In the genomic region with DNA sequence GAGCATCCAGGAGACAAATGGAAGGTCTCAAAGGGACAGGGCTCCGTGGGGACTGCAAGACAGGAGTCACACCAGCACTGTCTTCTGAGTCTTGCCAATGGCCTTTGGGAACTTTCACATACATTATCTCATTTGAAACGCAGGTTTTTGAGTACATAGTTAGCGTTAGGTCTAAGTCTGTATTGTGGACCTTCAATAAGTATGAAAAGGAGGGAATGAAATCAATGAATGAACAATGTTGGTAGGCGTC, we compare ENCODE assay signal across 9 cellular contexts. TPM values are rescaled to one million over a fixed set of nuclear protein-coding genes. Genes with fewer than 3 reads are reported as not detected.
A peak's percentile ranks its signal among the peaks of the same experiment; 100 is the strongest.
DNase-seq lines count a peak whose midpoint lies in the region; ATAC-seq and TF ChIP-seq lines count a peak whose summit lies in the region.
"Had no signal": no experiment of that assay in that cellular context is flagged by ENCODE, and none has a peak within 500 bp of the region (broad histone marks: within the 10 kb centered on the region; RNA-seq: fewer than 3 reads in every experiment).

No MANE protein-coding gene starts in this region.

- H3K4me3 ChIP-seq in DND-41 (ENCODE audit: low read depth in 1 of 2, low read length in 2 of 2) (peak overlapping the region in 1 of 2 experiments; percentile 90; a peak in 3 of 4 replicates), SJCRH30 (peak overlapping the region; percentile 82), foreskin fibroblast (ENCODE audit: low read depth in 1 of 2, low read length in 2 of 2) (peak overlapping the region; percentile 82 to 90), gastrocnemius medialis (peak overlapping the region; percentile 68 to 75 (median 71))

- peak overlapping the region; percentile 76 for H2AFZ ChIP-seq in DND-41 (ENCODE audit: low read depth, low read length)

- POLR2A ChIA-PET in activated CD4-positive, alpha-beta memory T cell treated with anti-CD3 and anti-CD28 coated beads, Interleukin-2, amount 10 ng/mL, durations not matched to agents 7 days and 5 days (lab: Charles Lee): interaction anchor here (1.0 to 4.0 kb wide), 10 partner anchors 10 to 455 kb away, joined by 3 to 28 read pairs (median 8); partner anchors contain the start of genes IRGM, RBM22 and SMIM3

- no peaks in the 10 kb centered on the region for H3K9me3 ChIP-seq in DND-41 (ENCODE audit: insufficient read depth, low read length, severe bottlenecking)
- no peaks in the 10 kb centered on the region for H3K9me3 ChIP-seq in SJCRH30 (replicated peaks)
- H3K9me3 ChIP-seq in gastrocnemius medialis: no peaks in the 10 kb centered on the region

- DNase-seq in DND-41 (no peak), SJCRH30 (no peak), foreskin fibroblast (no peak), gastrocnemius medialis (no peak), dermis blood vessel endothelial cell (no peak), superior temporal gyrus (ENCODE audit: extremely low spot score) (no peak), H4 (ENCODE audit: low spot score) (no peak)
- DNase-seq in activated CD4-positive, alpha-beta memory T cell treated with anti-CD3 and anti-CD28 coated beads, Interleukin-2, amount 10 ng/mL, durations not matched to agents 7 days and 5 days: no peak

- peaks cover 2% of the 10 kb centered on the region; the same call in 1 of the 2 replicates for H4K20me1 ChIP-seq in DND-41 (ENCODE audit: insufficient read depth, low read length)

- ATAC-seq in DND-41 (ENCODE audit: insufficient read depth, low read depth) (no peak), gastrocnemius medialis (no peak)

- H3K9ac ChIP-seq in DND-41 (ENCODE audit: low read depth, low read length): peak overlapping the region; percentile 79

- H3K9me3 Mint-ChIP-seq in activated CD4-positive, alpha-beta memory T cell treated with anti-CD3 and anti-CD28 coated beads, Interleukin-2, amount 10 ng/mL, durations not matched to agents 7 days and 5 days: no peaks in the 10 kb centered on the region
- H3K9me3 Mint-ChIP-seq: activated CD4-positive, alpha-beta memory T cell treated with anti-CD3 and anti-CD28 coated beads for 36 hours had no signal

- TF ChIP-seq POLR2A in gastrocnemius medialis (IDR thresholded peaks at IDR 0.05): no peak

- H3K27ac ChIP-seq in DND-41 (ENCODE audit: low read length) (peak overlapping the region; percentile 89), SJCRH30 (peak overlapping the region; percentile 85), gastrocnemius medialis (peak overlapping the region; percentile 95 to 97 (median 96))

- H3K4me1 ChIP-seq in DND-41 (ENCODE audit: insufficient read depth, low read length) (peaks cover 23% of the 10 kb centered on the region), SJCRH30 (peaks cover 5% of the 10 kb centered on the region; the same call in 1 of the 2 replicates), gastrocnemius medialis (peaks cover 16 to 27% of the 10 kb centered on the region in 2 donors)

- peaks cover 34% of the 10 kb centered on the region for H3K4me1 Mint-ChIP-seq in activated CD4-positive, alpha-beta memory T cell treated with anti-CD3 and anti-CD28 coated beads, Interleukin-2, amount 10 ng/mL, durations not matched to agents 7 days and 5 days

- no peaks in the 10 kb centered on the region for H3K27me3 Mint-ChIP-seq in activated CD4-positive, alpha-beta memory T cell treated with anti-CD3 and anti-CD28 coated beads, Interleukin-2, amount 10 ng/mL, durations not matched to agents 7 days and 5 days

- H3K4me2 ChIP-seq in DND-41 (ENCODE audit: insufficient read depth, low read length): peak overlapping the region; percentile 62

- CTCF ChIA-PET in activated CD4-positive, alpha-beta memory T cell treated with anti-CD3 and anti-CD28 coated beads, Interleukin-2, amount 10 ng/mL, durations not matched to agents 7 days and 5 days (lab: Charles Lee): interaction anchor here (1.1 to 3.0 kb wide), 5 partner anchors 20 to 87 kb away, joined by 4 to 24 read pairs (median 9); partner anchors contain the start of genes IRGM and SMIM3

- in situ Hi-C loops in gastrocnemius medialis (cut with MboI; ENCODE audit: low sequenced_read_pairs in 4 of 4): no loop called here

- H3K36me3 Mint-ChIP-seq in activated CD4-positive, alpha-beta memory T cell treated with anti-CD3 and anti-CD28 coated beads, Interleukin-2, amount 10 ng/mL, durations not matched to agents 7 days and 5 days (ENCODE audit: low read depth): peaks cover 25% of the 10 kb centered on the region

- intact Hi-C loops in gastrocnemius medialis (cut with DNase I; ENCODE audit: low total_unique reads): loop anchor here (2.0 to 5.0 kb wide), 3 partner anchors 20 to 402 kb away; partner anchors contain the start of genes RBM22, SMIM3 and TCOF1

- H3K27me3 ChIP-seq in DND-41 (ENCODE audit: insufficient read depth, low read length, poor library complexity) (no peaks in the 10 kb centered on the region), SJCRH30 (no peaks in the 10 kb centered on the region), gastrocnemius medialis (no peaks in the 10 kb centered on the region)

- H3K27ac Mint-ChIP-seq in activated CD4-positive, alpha-beta memory T cell treated with anti-CD3 and anti-CD28 coated beads, Interleukin-2, amount 10 ng/mL, durations not matched to agents 7 days and 5 days: no peak overlapping the region
- H3K27ac Mint-ChIP-seq: activated CD4-positive, alpha-beta memory T cell treated with anti-CD3 and anti-CD28 coated beads for 36 hours had no signal

- TF ChIP-seq CTCF in DND-41 (IDR thresholded peaks at IDR 0.05; ENCODE audit: borderline replicate concordance, extremely low read depth, low read length, poor library complexity, severe bottlenecking) (no peak), foreskin fibroblast (IDR thresholded peaks at IDR 0.05; ENCODE audit: low read depth, low read length) (no peak), gastrocnemius medialis (IDR thresholded peaks at IDR 0.05 in 4 of 5, conservative IDR thresholded peaks at IDR 0.05 in 1 of 5) (no peak)

- peaks cover 41% of the 10 kb centered on the region for H3K79me2 ChIP-seq in DND-41 (ENCODE audit: insufficient read depth, low read length)

- H3K36me3 ChIP-seq in DND-41 (ENCODE audit: insufficient read depth, low read length) (peaks cover 24% of the 10 kb centered on the region), SJCRH30 (peaks cover 13% of the 10 kb centered on the region), gastrocnemius medialis (peaks cover 0 to 20% of the 10 kb centered on the region in 2 donors)

- H3K4me3 Mint-ChIP-seq in activated CD4-positive, alpha-beta memory T cell treated with anti-CD3 and anti-CD28 coated beads, Interleukin-2, amount 10 ng/mL, durations not matched to agents 7 days and 5 days: no peak overlapping the region
- H3K4me3 Mint-ChIP-seq: activated CD4-positive, alpha-beta memory T cell treated with anti-CD3 and anti-CD28 coated beads for 36 hours had no signal

RNA-seq across cellular contexts. Expression of gene DCTN4, which starts 0.4 kb away (rescaled TPM):
- total RNA-seq in SJCRH30 (2014; rRNA removed; shearing (Covaris generic)): 41.5 and 47.8 TPM in 2 replicates
- total RNA-seq in gastrocnemius medialis: 10 to 100 TPM; 66.6 to 92.6 (median 72.8) TPM
- total RNA-seq in activated CD4-positive, alpha-beta memory T cell treated with anti-CD3 and anti-CD28 coated beads, Interleukin-2, amount 10 ng/mL, durations not matched to agents 7 days and 5 days: 10 to 100 TPM; 38.6 to 40.6 TPM
- total RNA-seq in dermis blood vessel endothelial cell: 33.7 and 48.0 TPM in 2 replicates
- 39.6 and 47.8 TPM in 2 replicates for total RNA-seq in H4 (2014; rRNA removed; shearing (Covaris generic))

RNA-seq across cellular contexts. Expression of gene SMIM3, which starts 19.3 kb away (rescaled TPM):
- 11.7 and 13.3 TPM in 2 replicates for total RNA-seq in SJCRH30 (2014; rRNA removed; shearing (Covaris generic))
- total RNA-seq in gastrocnemius medialis: 10 to 100 TPM; 14.2 to 17.9 (median 15.4) TPM
- total RNA-seq in activated CD4-positive, alpha-beta memory T cell treated with anti-CD3 and anti-CD28 coated beads, Interleukin-2, amount 10 ng/mL, durations not matched to agents 7 days and 5 days: 10 to 100 TPM; 17.4 to 19.1 TPM
- 3.5 and 4.1 TPM in 2 replicates for total RNA-seq in dermis blood vessel endothelial cell
- total RNA-seq in H4 (2014; rRNA removed; shearing (Covaris generic)): 47.6 and 53.9 TPM in 2 replicates

RNA-seq across cellular contexts. Expression of gene RBM22, which starts 58.4 kb away (rescaled TPM):
- 50.5 and 55.2 TPM in 2 replicates for total RNA-seq in SJCRH30 (2014; rRNA removed; shearing (Covaris generic))
- total RNA-seq in gastrocnemius medialis (10 to 100 TPM; 22.5 to 31.0 (median 26.2) TPM), dermis blood vessel endothelial cell (31.3 and 35.9 TPM in 2 replicates)
- total RNA-seq in activated CD4-positive, alpha-beta memory T cell treated with anti-CD3 and anti-CD28 coated beads, Interleukin-2, amount 10 ng/mL, durations not matched to agents 7 days and 5 days: 10 to 100 TPM; 66.8 to 70.7 TPM
- 28.0 and 35.8 TPM in 2 replicates for total RNA-seq in H4 (2014; rRNA removed; shearing (Covaris generic))
